9 cellular contexts compared by ENCODE assay signal in the genomic region with DNA sequence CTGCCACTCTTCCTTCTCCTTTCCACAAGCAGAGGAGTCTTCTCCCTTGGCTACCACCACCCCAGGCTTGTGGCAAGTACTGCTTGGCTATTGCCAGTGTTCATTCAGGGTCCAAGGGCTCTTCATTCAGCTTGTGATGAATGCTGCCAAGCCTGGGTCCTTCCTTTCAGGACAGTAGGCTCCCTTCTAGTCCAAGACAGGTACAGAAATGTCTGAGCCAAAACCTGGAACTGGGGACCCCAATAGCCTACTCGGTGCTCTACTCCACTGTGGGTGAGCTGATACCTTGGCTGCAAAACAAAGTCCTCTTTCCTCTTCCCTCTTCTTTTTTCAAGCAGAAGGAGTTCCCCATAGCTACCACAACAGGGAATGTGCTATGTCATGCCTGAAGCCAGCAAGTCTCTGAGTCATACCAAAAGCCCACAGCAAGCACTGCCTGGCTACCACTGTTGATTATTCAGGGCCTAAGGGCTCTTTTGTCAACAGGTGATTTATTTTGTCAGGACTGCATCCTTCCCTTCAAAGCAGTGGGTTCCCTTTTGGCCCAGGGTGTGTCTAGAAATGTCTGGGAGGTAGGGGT.
A peak's percentile ranks its signal among the peaks of the same experiment; 100 is the strongest.
DNase-seq lines count a peak whose midpoint lies in the region; ATAC-seq and TF ChIP-seq lines count a peak whose summit lies in the region.
"Had no signal": no experiment of that assay in that cellular context is flagged by ENCODE, and none has a peak within 500 bp of the region (broad histone marks: within the 10 kb centered on the region; RNA-seq: fewer than 3 reads in every experiment).

No MANE protein-coding gene starts in this region.

- no peak for TF ChIP-seq POLR2A in heart left ventricle (IDR thresholded peaks at IDR 0.05)
- TF ChIP-seq POLR2A in body of pancreas (IDR thresholded peaks at IDR 0.05): no peak

- TF ChIP-seq CTCF in heart left ventricle (IDR thresholded peaks at IDR 0.05): no peak
- TF ChIP-seq CTCF in astrocyte of the spinal cord (IDR thresholded peaks at IDR 0.05; ENCODE audit: low read depth, low read length): no peak
- no peak for TF ChIP-seq CTCF in omental fat pad (IDR thresholded peaks at IDR 0.05)
- TF ChIP-seq CTCF in body of pancreas (IDR thresholded peaks at IDR 0.05): no peak

- H3K9me3 ChIP-seq in heart left ventricle (peaks cover 0 to 2% (median 0%) of the 10 kb centered on the region in 12 donors), body of pancreas (no peaks in the 10 kb centered on the region)

- H3K36me3 ChIP-seq in heart left ventricle: no peaks in the 10 kb centered on the region
- no peaks in the 10 kb centered on the region for H3K36me3 ChIP-seq in body of pancreas (replicated peaks in 1 of 2; ENCODE audit: insufficient read depth in 1 of 2, low read depth in 2 of 2)

- 71 to 76% (median 74%) methylated on average over 1 of the region's 1 CpG for WGBS in heart left ventricle, 4 donors
- WGBS in body of pancreas, 2 donors: 50 to 56% methylated on average over 1 of the region's 1 CpG

- intact Hi-C loops in heart left ventricle (cut with DNase I): no loop called here
- intact Hi-C loops in cardiac septum (cut with DNase I): no loop called here
- intact Hi-C loops in body of pancreas (cut with DNase I): no loop called here

- H3K27ac ChIP-seq in heart left ventricle: peak overlapping the region in 4 of 12 donors; percentile 9 to 43 (median 21)
- H3K27ac ChIP-seq in body of pancreas: no peak overlapping the region
- H3K27ac ChIP-seq: parathyroid adenoma had no signal

- no peak overlapping the region for H3K4me3 ChIP-seq in heart left ventricle
- H3K4me3 ChIP-seq in astrocyte of the spinal cord (ENCODE audit: low read depth, low read length): no peak overlapping the region
- H3K4me3 ChIP-seq in body of pancreas: no peak overlapping the region

- in situ Hi-C loops in astrocyte of the spinal cord (cut with HindIII; ENCODE audit: low sequenced_read_pairs): no loop called here

- ATAC-seq in heart left ventricle: peak in 3 of 4 donors; percentile 58 to 93 (median 59)
- peak; percentile 88 for ATAC-seq in HG03565 (IDR thresholded peaks at IDR 0.05; ENCODE audit: unreplicated experiment)
- ATAC-seq in omental fat pad (ENCODE audit: low FRiP score): peak; percentile 64
- no peak for ATAC-seq in HG02840 (IDR thresholded peaks at IDR 0.05; ENCODE audit: low FRiP score, unreplicated experiment)
- no peak for ATAC-seq in body of pancreas

- H3K27me3 ChIP-seq in heart left ventricle (no peaks in the 10 kb centered on the region), body of pancreas (no peaks in the 10 kb centered on the region)

- DNase-seq in heart left ventricle: no peak
- DNase-seq in cardiac septum (ENCODE audit: low spot score): no peak
- peak; percentile 95 for DNase-seq in astrocyte of the spinal cord (ENCODE audit: low read depth, low spot score)
- no peak for DNase-seq in omental fat pad (ENCODE audit: low spot score)
- DNase-seq in body of pancreas: no peak
- DNase-seq in NCI-H82 (lab: John Stamatoyannopoulos, UW): no peak

- H3K4me1 ChIP-seq in heart left ventricle (peaks cover 0 to 16% (median 0%) of the 10 kb centered on the region in 12 donors), body of pancreas (no peaks in the 10 kb centered on the region)
- H3K4me1 ChIP-seq: parathyroid adenoma had no signal

Comparison
In these comparisons a context has a peak if more than half of its experiments do, and no peak if none do; other contexts are left out.
1. ATAC-seq: peak in heart left ventricle (3 of 4), HG03565 (single experiment) and omental fat pad (single experiment); none in HG02840 (single experiment) and body of pancreas (single experiment).